1 cellular context compared by ENCODE assay signal in the genomic region with DNA sequence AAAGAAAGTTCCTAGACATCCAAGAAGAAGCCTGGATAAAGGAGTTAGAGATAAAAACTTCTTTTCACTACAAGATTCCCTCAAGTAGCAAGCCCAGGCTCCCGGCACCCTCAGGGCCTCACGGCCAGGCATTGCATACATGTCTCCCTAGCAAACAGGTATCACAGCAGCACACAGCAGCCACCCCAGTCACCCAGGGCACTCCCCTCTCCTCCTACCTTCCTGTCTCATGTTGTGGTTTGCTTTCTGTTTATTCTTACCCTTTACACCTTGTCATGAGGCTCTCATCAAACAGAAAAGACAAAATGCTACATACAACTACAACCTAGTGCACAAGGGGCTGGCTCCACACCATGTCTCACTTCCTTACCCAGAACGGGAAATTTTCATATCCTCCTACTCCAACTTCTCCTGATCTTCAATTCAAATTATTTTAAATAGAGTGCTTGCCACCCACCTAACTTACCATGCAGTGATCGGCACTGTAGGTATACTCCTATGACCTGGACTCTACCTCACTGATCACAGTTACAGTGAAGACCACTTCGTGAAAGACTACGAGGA.
TF ChIP-seq lines count a peak whose summit lies in the region.

No MANE protein-coding gene starts in this region.

TF ChIP-seq in GM23338, 12 proteins besides CTCF, POLR2A, EP300 and RAD21 (continued from another document):
- TF ChIP-seq, protein P1, sequence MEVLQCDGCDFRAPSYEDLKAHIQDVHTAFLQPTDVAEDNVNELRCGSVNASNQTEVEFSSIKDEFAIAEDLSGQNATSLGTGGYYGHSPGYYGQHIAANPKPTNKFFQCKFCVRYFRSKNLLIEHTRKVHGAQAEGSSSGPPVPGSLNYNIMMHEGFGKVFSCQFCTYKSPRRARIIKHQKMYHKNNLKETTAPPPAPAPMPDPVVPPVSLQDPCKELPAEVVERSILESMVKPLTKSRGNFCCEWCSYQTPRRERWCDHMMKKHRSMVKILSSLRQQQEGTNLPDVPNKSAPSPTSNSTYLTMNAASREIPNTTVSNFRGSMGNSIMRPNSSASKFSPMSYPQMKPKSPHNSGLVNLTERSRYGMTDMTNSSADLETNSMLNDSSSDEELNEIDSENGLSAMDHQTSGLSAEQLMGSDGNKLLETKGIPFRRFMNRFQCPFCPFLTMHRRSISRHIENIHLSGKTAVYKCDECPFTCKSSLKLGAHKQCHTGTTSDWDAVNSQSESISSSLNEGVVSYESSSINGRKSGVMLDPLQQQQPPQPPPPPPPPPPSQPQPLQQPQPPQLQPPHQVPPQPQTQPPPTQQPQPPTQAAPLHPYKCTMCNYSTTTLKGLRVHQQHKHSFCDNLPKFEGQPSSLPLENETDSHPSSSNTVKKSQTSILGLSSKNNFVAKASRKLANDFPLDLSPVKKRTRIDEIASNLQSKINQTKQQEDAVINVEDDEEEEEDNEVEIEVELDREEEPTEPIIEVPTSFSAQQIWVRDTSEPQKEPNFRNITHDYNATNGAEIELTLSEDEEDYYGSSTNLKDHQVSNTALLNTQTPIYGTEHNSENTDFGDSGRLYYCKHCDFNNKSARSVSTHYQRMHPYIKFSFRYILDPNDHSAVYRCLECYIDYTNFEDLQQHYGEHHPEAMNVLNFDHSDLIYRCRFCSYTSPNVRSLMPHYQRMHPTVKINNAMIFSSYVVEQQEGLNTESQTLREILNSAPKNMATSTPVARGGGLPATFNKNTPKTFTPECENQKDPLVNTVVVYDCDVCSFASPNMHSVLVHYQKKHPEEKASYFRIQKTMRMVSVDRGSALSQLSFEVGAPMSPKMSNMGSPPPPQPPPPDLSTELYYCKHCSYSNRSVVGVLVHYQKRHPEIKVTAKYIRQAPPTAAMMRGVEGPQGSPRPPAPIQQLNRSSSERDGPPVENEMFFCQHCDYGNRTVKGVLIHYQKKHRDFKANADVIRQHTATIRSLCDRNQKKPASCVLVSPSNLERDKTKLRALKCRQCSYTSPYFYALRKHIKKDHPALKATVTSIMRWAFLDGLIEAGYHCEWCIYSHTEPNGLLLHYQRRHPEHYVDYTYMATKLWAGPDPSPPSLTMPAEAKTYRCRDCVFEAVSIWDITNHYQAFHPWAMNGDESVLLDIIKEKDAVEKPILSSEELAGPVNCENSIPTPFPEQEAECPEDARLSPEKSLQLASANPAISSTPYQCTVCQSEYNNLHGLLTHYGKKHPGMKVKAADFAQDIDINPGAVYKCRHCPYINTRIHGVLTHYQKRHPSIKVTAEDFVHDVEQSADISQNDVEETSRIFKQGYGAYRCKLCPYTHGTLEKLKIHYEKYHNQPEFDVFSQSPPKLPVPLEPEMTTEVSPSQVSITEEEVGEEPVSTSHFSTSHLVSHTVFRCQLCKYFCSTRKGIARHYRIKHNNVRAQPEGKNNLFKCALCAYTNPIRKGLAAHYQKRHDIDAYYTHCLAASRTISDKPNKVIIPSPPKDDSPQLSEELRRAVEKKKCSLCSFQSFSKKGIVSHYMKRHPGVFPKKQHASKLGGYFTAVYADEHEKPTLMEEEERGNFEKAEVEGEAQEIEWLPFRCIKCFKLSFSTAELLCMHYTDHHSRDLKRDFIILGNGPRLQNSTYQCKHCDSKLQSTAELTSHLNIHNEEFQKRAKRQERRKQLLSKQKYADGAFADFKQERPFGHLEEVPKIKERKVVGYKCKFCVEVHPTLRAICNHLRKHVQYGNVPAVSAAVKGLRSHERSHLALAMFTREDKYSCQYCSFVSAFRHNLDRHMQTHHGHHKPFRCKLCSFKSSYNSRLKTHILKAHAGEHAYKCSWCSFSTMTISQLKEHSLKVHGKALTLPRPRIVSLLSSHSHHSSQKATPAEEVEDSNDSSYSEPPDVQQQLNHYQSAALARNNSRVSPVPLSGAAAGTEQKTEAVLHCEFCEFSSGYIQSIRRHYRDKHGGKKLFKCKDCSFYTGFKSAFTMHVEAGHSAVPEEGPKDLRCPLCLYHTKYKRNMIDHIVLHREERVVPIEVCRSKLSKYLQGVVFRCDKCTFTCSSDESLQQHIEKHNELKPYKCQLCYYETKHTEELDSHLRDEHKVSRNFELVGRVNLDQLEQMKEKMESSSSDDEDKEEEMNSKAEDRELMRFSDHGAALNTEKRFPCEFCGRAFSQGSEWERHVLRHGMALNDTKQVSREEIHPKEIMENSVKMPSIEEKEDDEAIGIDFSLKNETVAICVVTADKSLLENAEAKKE (CRISPR knock-in tag; IDR thresholded peaks at IDR 0.05): no peak
- TF ChIP-seq ZNF331 (CRISPR knock-in tag; IDR thresholded peaks at IDR 0.05; ENCODE audit: low read depth): no peak
- TF ChIP-seq EZH2 (IDR thresholded peaks at IDR 0.05; ENCODE audit: low read depth, unreplicated experiment): no peak
- TF ChIP-seq JUNB (IDR thresholded peaks at IDR 0.05; ENCODE audit: unreplicated experiment): no peak
- no peak for TF ChIP-seq NANOG (IDR thresholded peaks at IDR 0.05; ENCODE audit: borderline replicate concordance)
- TF ChIP-seq ZNF114 (CRISPR knock-in tag; IDR thresholded peaks at IDR 0.05): no peak
